In genomic region chr12:25691865-25692114, GRCh38 we compare ENCODE assay signal across 32 cellular contexts.
DNase-seq lines count a peak whose midpoint lies in the region; ATAC-seq and TF ChIP-seq lines count a peak whose summit lies in the region.
"Had no signal": no experiment of that assay in that cellular context is flagged by ENCODE, and none has a peak within 500 bp of the region (broad histone marks: within the 10 kb centered on the region; RNA-seq: fewer than 3 reads in every experiment).

No MANE protein-coding gene starts in this region.

- peaks cover 14% of the 10 kb centered on the region for H3K4me1 Mint-ChIP-seq in Caco-2 (ENCODE audit: low read depth, unreplicated experiment)
- H3K4me1 Mint-ChIP-seq: activated CD4-positive, alpha-beta T cell treated with anti-CD3 and anti-CD28 coated beads for 36 hours; activated naive CD4-positive, alpha-beta T cell treated with anti-CD3 and anti-CD28 coated beads, Interleukin-2, amount 50 U/mL, for 24 hours; activated T-helper 17 cell treated with anti-CD3 and anti-CD28 coated beads, Interleukin-2, amount 50 U/mL, for 72 hours had no signal

- DNase-seq in Caco-2 (no peak), SK-N-MC (ENCODE audit: low read depth, low spot score) (no peak), fibroblast of the aortic adventitia (ENCODE audit: low read depth) (no peak), HT-29 (ENCODE audit: low spot score) (no peak), NOMO-1 treated with DMSO at 0.1 percent for 48 hours (lab: John Stamatoyannopoulos, UW; ENCODE audit: unreplicated experiment) (no peak)
- DNase-seq: activated CD4-positive, alpha-beta T cell treated with anti-CD3 and anti-CD28 coated beads for 36 hours; activated CD8-positive, alpha-beta memory T cell treated with anti-CD3 and anti-CD28 coated beads, Interleukin-2, amount 50 U/mL, for 48 hours; activated CD8-positive, alpha-beta T cell treated with anti-CD3 and anti-CD28 coated beads for 36 hours; DMS79 treated with DMSO at 0.1 percent for 48 hours; effector CD8-positive, alpha-beta T cell; GOT3; left lung; NCI-H1417 treated with DMSO at 0.1 percent for 48 hours; NCI-H2029 treated with DMSO at 0.1 percent for 48 hours; NCI-H2227 treated with DMSO at 0.1 percent for 48 hours; NCI-H526 treated with DMSO at 0.1 percent for 48 hours; NK-92 treated with Interleukin-12 subunit alpha and Interleukin-12 subunit beta, amount 100 ng/mL, for 24 hours; Right ventricle myocardium superior; sigmoid colon; stimulated activated CD4-positive, alpha-beta T cell treated with anti-CD3 and anti-CD28 coated beads, Interleukin-4, amount 100 ng/mL, for 4 hours; SW 1271; upper lobe of left lung had no signal

- H3K9me3 ChIP-seq in Caco-2: no peaks in the 10 kb centered on the region; the same call in 1 of the 2 replicates
- H3K9me3 ChIP-seq in SK-N-MC (ENCODE audit: low read depth, low read length): no peaks in the 10 kb centered on the region
- no peaks in the 10 kb centered on the region for H3K9me3 ChIP-seq in parathyroid adenoma (ENCODE audit: control insufficient read depth, low read length)
- H3K9me3 ChIP-seq: left lung, neutrophil, prostate gland, sigmoid colon, upper lobe of left lung had no signal

- H2AFZ ChIP-seq in parathyroid adenoma: peak overlapping the region; percentile 4

- no peak overlapping the region for H3K4me3 Mint-ChIP-seq in Caco-2 (ENCODE audit: unreplicated experiment)
- H3K4me3 Mint-ChIP-seq: activated CD4-positive, alpha-beta T cell treated with anti-CD3 and anti-CD28 coated beads for 36 hours; activated CD8-positive, alpha-beta T cell treated with anti-CD3 and anti-CD28 coated beads for 36 hours; activated naive CD4-positive, alpha-beta T cell treated with anti-CD3 and anti-CD28 coated beads, Interleukin-2, amount 50 U/mL, for 24 hours; activated T-helper 17 cell treated with anti-CD3 and anti-CD28 coated beads, Interleukin-2, amount 50 U/mL, for 72 hours; CD14-positive monocyte had no signal

- no peaks in the 10 kb centered on the region for H3K27me3 Mint-ChIP-seq in Caco-2 (ENCODE audit: insufficient read depth, unreplicated experiment)
- H3K27me3 Mint-ChIP-seq: activated CD4-positive, alpha-beta T cell treated with anti-CD3 and anti-CD28 coated beads for 36 hours; activated CD8-positive, alpha-beta T cell treated with anti-CD3 and anti-CD28 coated beads for 36 hours; activated naive CD4-positive, alpha-beta T cell treated with anti-CD3 and anti-CD28 coated beads, Interleukin-2, amount 50 U/mL, for 24 hours; activated T-helper 17 cell treated with anti-CD3 and anti-CD28 coated beads, Interleukin-2, amount 50 U/mL, for 72 hours had no signal

- H3K36me3 Mint-ChIP-seq in Caco-2 (ENCODE audit: insufficient read depth, unreplicated experiment): no peaks in the 10 kb centered on the region
- H3K36me3 Mint-ChIP-seq: activated naive CD4-positive, alpha-beta T cell treated with anti-CD3 and anti-CD28 coated beads, Interleukin-2, amount 50 U/mL, for 24 hours; CD14-positive monocyte had no signal

- H3K27ac ChIP-seq in SK-N-MC (peak overlapping the region; percentile 94), parathyroid adenoma (no peak overlapping the region)
- H3K27ac ChIP-seq: cardiac muscle cell, left lung, neutrophil, prostate gland, sigmoid colon, upper lobe of left lung had no signal

- no peaks in the 10 kb centered on the region for H3K27me3 ChIP-seq in Caco-2 (replicated peaks; ENCODE audit: control insufficient read depth, insufficient read depth, low read length)
- no peaks in the 10 kb centered on the region for H3K27me3 ChIP-seq in parathyroid adenoma (ENCODE audit: control insufficient read depth, insufficient read depth, low read length)
- H3K27me3 ChIP-seq: cardiac muscle cell, left lung, neutrophil, sigmoid colon, upper lobe of left lung had no signal

- CTCF ChIA-PET in Caco-2 (lab: Charles Lee): no interaction called here

- TF ChIP-seq CTCF in Caco-2 (IDR thresholded peaks at IDR 0.05; ENCODE audit: insufficient read depth in 1 of 2, low read depth in 1 of 2, low read length in 1 of 2, severe bottlenecking in 1 of 2, unreplicated experiment in 1 of 2): no peak
- TF ChIP-seq CTCF in fibroblast of the aortic adventitia (IDR thresholded peaks at IDR 0.05; ENCODE audit: insufficient read depth, low read length): no peak
- TF ChIP-seq CTCF in parathyroid adenoma (IDR thresholded peaks at IDR 0.05): no peak

- no TSS peak for BruUV-seq in Caco-2 (replicated peaks; lab: Mats Ljungman, UMichigan)

- peak overlapping the region; percentile 4 for H3K27ac Mint-ChIP-seq in Caco-2 (ENCODE audit: unreplicated experiment)
- H3K27ac Mint-ChIP-seq: activated CD4-positive, alpha-beta T cell treated with anti-CD3 and anti-CD28 coated beads for 36 hours; activated CD8-positive, alpha-beta T cell treated with anti-CD3 and anti-CD28 coated beads for 36 hours; activated naive CD4-positive, alpha-beta T cell treated with anti-CD3 and anti-CD28 coated beads, Interleukin-2, amount 50 U/mL, for 24 hours; activated T-helper 17 cell treated with anti-CD3 and anti-CD28 coated beads, Interleukin-2, amount 50 U/mL, for 72 hours; CD14-positive monocyte had no signal

- no peaks in the 10 kb centered on the region for H3K36me3 ChIP-seq in Caco-2 (ENCODE audit: control insufficient read depth, insufficient read depth, low read length)
- no peaks in the 10 kb centered on the region for H3K36me3 ChIP-seq in SK-N-MC (ENCODE audit: insufficient read depth, low read length)
- no peaks in the 10 kb centered on the region for H3K36me3 ChIP-seq in parathyroid adenoma (ENCODE audit: control insufficient read depth, insufficient read depth, low read length)
- H3K36me3 ChIP-seq: cardiac muscle cell, left lung, neutrophil, prostate gland, sigmoid colon, upper lobe of left lung had no signal

- H3K4me1 ChIP-seq in Caco-2: peaks cover 15% of the 10 kb centered on the region
- no peaks in the 10 kb centered on the region for H3K4me1 ChIP-seq in parathyroid adenoma
- H3K4me1 ChIP-seq: left lung, prostate gland had no signal

- H3K9me3 Mint-ChIP-seq in Caco-2 (ENCODE audit: unreplicated experiment): peaks cover 16% of the 10 kb centered on the region

- intact Hi-C loops in Caco-2 (cut with micrococcal nuclease; ENCODE audit: unreplicated experiment): no loop called here

- POLR2A ChIA-PET in Caco-2 (lab: Charles Lee): no interaction called here

- no peak overlapping the region for H3K4me2 ChIP-seq in parathyroid adenoma (ENCODE audit: low read length)

- H3K4me3 ChIP-seq in Caco-2 (ENCODE audit: low read depth, low read length) (no peak overlapping the region), SK-N-MC (peak overlapping the region; percentile 63), fibroblast of the aortic adventitia (ENCODE audit: low read depth, low read length) (peak overlapping the region; percentile 34), parathyroid adenoma (ENCODE audit: low read depth, low read length) (no peak overlapping the region)
- H3K4me3 ChIP-seq: cardiac muscle cell, coronary artery, left lung, prostate gland, sigmoid colon, upper lobe of left lung had no signal

- no peaks in the 10 kb centered on the region for H3K79me2 ChIP-seq in parathyroid adenoma

- ATAC-seq in HG02623 (IDR thresholded peaks at IDR 0.05; ENCODE audit: unreplicated experiment) (no peak), GM21515 (IDR thresholded peaks at IDR 0.05; ENCODE audit: unreplicated experiment) (no peak)
- ATAC-seq: activated CD4-positive, alpha-beta T cell treated with anti-CD3 and anti-CD28 coated beads for 36 hours; activated CD8-positive, alpha-beta T cell treated with anti-CD3 and anti-CD28 coated beads for 36 hours; activated T-helper 17 cell treated with anti-CD3 and anti-CD28 coated beads, Interleukin-2, amount 50 U/mL, for 72 hours; left lung had no signal

- H3K9ac ChIP-seq in SK-N-MC (ENCODE audit: insufficient read length) (peak overlapping the region; percentile 67), parathyroid adenoma (no peak overlapping the region)

Comparison
In these comparisons a context has a peak if more than half of its experiments do, and no peak if none do; other contexts are left out.
1. H3K4me3 ChIP-seq: peak in SK-N-MC (single experiment) and fibroblast of the aortic adventitia (single experiment); none in Caco-2 (single experiment) and parathyroid adenoma (single experiment).